21 cellular contexts compared by ENCODE assay signal in genomic region chr11:19958218-19958617, GRCh38.
"Had no signal": no experiment of that assay in that cellular context is flagged by ENCODE, and none has a peak within 500 bp of the region (broad histone marks: within the 10 kb centered on the region; RNA-seq: fewer than 3 reads in every experiment).

No MANE protein-coding gene starts in this region.

- H3K4me3 ChIP-seq: left ventricle myocardium inferior, mucosa of descending colon, pancreas, spleen, testis, upper lobe of left lung had no signal

- DNase-seq: activated CD4-positive, alpha-beta T cell treated with anti-CD3 and anti-CD28 coated beads, Interleukin-2, amount 10 ng/mL, durations not matched to agents 7 days and 5 days; activated CD8-positive, alpha-beta T cell treated with anti-CD3 and anti-CD28 coated beads, Interleukin-2, amount 10 ng/mL, durations not matched to agents 7 days and 5 days; activated naive CD4-positive, alpha-beta T cell treated with anti-CD3 and anti-CD28 coated beads for 36 hours; activated T-cell treated with anti-CD3 and anti-CD28 coated beads, Interleukin-2, amount 50 U/mL, for 24 hours; head of caudate nucleus; left ventricle myocardium inferior; mesenchymal stem cell; mucosa of descending colon; naive thymus-derived CD4-positive, alpha-beta T cell; pancreas; spleen; stimulated activated CD4-positive, alpha-beta T cell treated with anti-CD3 and anti-CD28 coated beads, Interleukin-4, amount 100 ng/mL, for 4 hours; T1000; testis; upper lobe of left lung had no signal

- FAIRE-seq: astrocyte, frontal cortex, pancreas had no signal

- H3K27me3 ChIP-seq: pancreas, spleen, testis, upper lobe of left lung had no signal

- H3K36me3 ChIP-seq: left ventricle myocardium inferior, pancreas, spleen had no signal

- H3K27ac ChIP-seq: left ventricle myocardium inferior, neutrophil, pancreas, spleen, testis, upper lobe of left lung had no signal

- ATAC-seq: activated CD4-positive, CD25-positive, alpha-beta regulatory T cell treated with anti-CD3 and anti-CD28 coated beads, Interleukin-2, amount 50 U/mL, for 24 hours; activated CD8-positive, alpha-beta T cell treated with anti-CD3 and anti-CD28 coated beads, Interleukin-2, amount 10 ng/mL, durations not matched to agents 7 days and 5 days; mucosa of descending colon; naive thymus-derived CD4-positive, alpha-beta T cell; pancreas; sciatic nerve; stimulated activated memory B cell treated with anti-CD40 and anti-IgM and Interleukin-4, amounts not matched to agents 10 μg/mL and 1 μg/mL and 100 μg/mL, for 72 hours had no signal

- H3K4me1 ChIP-seq: spleen, testis had no signal

- H3K9me3 ChIP-seq: left ventricle myocardium inferior, mucosa of descending colon, neutrophil, pancreas, spleen, testis, upper lobe of left lung had no signal
